ENCODE assay signal across 19 cellular contexts in genomic region chr11:85751738-85752137, GRCh38. TPM values are rescaled to one million over a fixed set of nuclear protein-coding genes. Genes with fewer than 3 reads are reported as not detected.
DNase-seq lines count a peak whose midpoint lies in the region; ATAC-seq and TF ChIP-seq lines count a peak whose summit lies in the region.
"Had no signal": no experiment of that assay in that cellular context is flagged by ENCODE, and none has a peak within 500 bp of the region (broad histone marks: within the 10 kb centered on the region; RNA-seq: fewer than 3 reads in every experiment).

No MANE protein-coding gene starts in this region.

- H3K4me3 ChIP-seq in AG10803 (ENCODE audit: low read length): no peak overlapping the region
- H3K4me3 ChIP-seq in CD4-positive, alpha-beta memory T cell (ENCODE audit: low read length in 2 of 2): peak overlapping the region in 1 of 2 donors; percentile 6
- no peak overlapping the region for H3K4me3 ChIP-seq in transverse colon
- H3K4me3 ChIP-seq: breast epithelium, esophagus muscularis mucosa, heart left ventricle, lower lobe of right lung, tibial artery had no signal

- H3K9me3 ChIP-seq in CD4-positive, alpha-beta memory T cell (ENCODE audit: control insufficient read depth in 1 of 2, low read length in 2 of 2): no peaks in the 10 kb centered on the region
- no peaks in the 10 kb centered on the region for H3K9me3 ChIP-seq in transverse colon
- H3K9me3 ChIP-seq: breast epithelium, esophagus muscularis mucosa, heart left ventricle, lower lobe of right lung, tibial artery had no signal

- no peak for TF ChIP-seq EP300 in transverse colon (IDR thresholded peaks at IDR 0.05; ENCODE audit: low read depth)

- in situ Hi-C loops in transverse colon (cut with MboI; ENCODE audit: low pct_ligation_motif_present in 1 of 4, low pct_unique_long_range_greater_than_20kb in 1 of 4, low sequenced_read_pairs in 3 of 4): no loop called here

- 76% methylated on average over 1 of the region's 1 CpG; no CpG with 5 or more reads in 1 of the 2 donors for WGBS in transverse colon (ENCODE audit: low coverage in 1 of 2), 2 donors

- peak overlapping the region; percentile 54 for H3K27ac ChIP-seq in CD4-positive, alpha-beta memory T cell (ENCODE audit: low read depth, low read length)
- peak overlapping the region in 2 of 4 donors; percentile 5 to 14 for H3K27ac ChIP-seq in transverse colon
- H3K27ac ChIP-seq: C4-2B, esophagus muscularis mucosa, lower lobe of right lung had no signal

- DNase-seq in AG10803 (ENCODE audit: low read depth): peak; percentile 61
- DNase-seq in CD4-positive, alpha-beta memory T cell: no peak
- DNase-seq in activated CD8-positive, alpha-beta T cell treated with anti-CD3 and anti-CD28 coated beads, Interleukin-2, amount 10 ng/mL, durations not matched to agents 7 days and 5 days: no peak
- no peak for DNase-seq in immature natural killer cell
- DNase-seq in transverse colon: no peak
- DNase-seq: heart left ventricle, lower lobe of right lung, NCI-H1417 treated with DMSO at 0.1 percent for 48 hours, NCI-H2171, NCI-H82, posterior cingulate gyrus, small intestine, tibial artery had no signal

- CTCF ChIA-PET in CD4-positive, alpha-beta memory T cell (lab: Charles Lee; ENCODE audit: partially characterized antibody): interaction anchor here (1.0 to 2.7 kb wide), 3 partner anchors 54 to 73 kb away, joined by 3 to 23 read pairs (median 3); no protein-coding TSS in a partner anchor
- CTCF ChIA-PET in activated CD8-positive, alpha-beta T cell treated with anti-CD3 and anti-CD28 coated beads, Interleukin-2, amount 10 ng/mL, durations not matched to agents 7 days and 5 days (lab: Charles Lee): interaction anchor here (1.2 to 1.5 kb wide), 3 partner anchors 15 to 72 kb away, joined by 3 to 8 read pairs (median 4); no protein-coding TSS in a partner anchor

- no peak for TF ChIP-seq CTCF in AG10803 (conservative IDR thresholded peaks at IDR 0.05; ENCODE audit: low read length)
- TF ChIP-seq CTCF in transverse colon (IDR thresholded peaks at IDR 0.05): no peak

- no peak for TF ChIP-seq POLR2A in transverse colon (IDR thresholded peaks at IDR 0.05)

- peaks cover 0 to 13% of the 10 kb centered on the region in 2 donors for H3K36me3 Mint-ChIP-seq in CD4-positive, alpha-beta memory T cell
- peaks cover 65% of the 10 kb centered on the region for H3K36me3 Mint-ChIP-seq in activated CD8-positive, alpha-beta T cell treated with anti-CD3 and anti-CD28 coated beads, Interleukin-2, amount 10 ng/mL, durations not matched to agents 7 days and 5 days (ENCODE audit: low read depth)
- peaks cover 26 to 45% (median 34%) of the 10 kb centered on the region in 3 donors for H3K36me3 Mint-ChIP-seq in immature natural killer cell

- peaks cover 87% of the 10 kb centered on the region for H3K4me1 ChIP-seq in CD4-positive, alpha-beta memory T cell (ENCODE audit: insufficient read depth, low read length)
- H3K4me1 ChIP-seq in transverse colon: peaks cover 0 to 27% (median 4%) of the 10 kb centered on the region in 4 donors
- H3K4me1 ChIP-seq: breast epithelium, esophagus muscularis mucosa had no signal

- no peaks in the 10 kb centered on the region for H3K36me3 ChIP-seq in CD4-positive, alpha-beta memory T cell (ENCODE audit: insufficient read depth, low read length)
- H3K36me3 ChIP-seq in transverse colon: no peaks in the 10 kb centered on the region
- H3K36me3 ChIP-seq: breast epithelium, esophagus muscularis mucosa, heart left ventricle, lower lobe of right lung had no signal

- H3K27ac Mint-ChIP-seq in CD4-positive, alpha-beta memory T cell: peak overlapping the region; percentile 97 to 99 (median 98)
- H3K27ac Mint-ChIP-seq in activated CD8-positive, alpha-beta T cell treated with anti-CD3 and anti-CD28 coated beads, Interleukin-2, amount 10 ng/mL, durations not matched to agents 7 days and 5 days: peak overlapping the region; percentile 96
- H3K27ac Mint-ChIP-seq in immature natural killer cell: peak overlapping the region; percentile 98 to 100 (median 100)

- no peak for ATAC-seq in activated CD8-positive, alpha-beta T cell treated with anti-CD3 and anti-CD28 coated beads, Interleukin-2, amount 10 ng/mL, durations not matched to agents 7 days and 5 days
- ATAC-seq in GM18517 (IDR thresholded peaks at IDR 0.05; ENCODE audit: unreplicated experiment): no peak
- no peak for ATAC-seq in HG03565 (IDR thresholded peaks at IDR 0.05; ENCODE audit: unreplicated experiment)
- ATAC-seq: heart left ventricle, Panc1 had no signal

- no peaks in the 10 kb centered on the region for H3K27me3 ChIP-seq in CD4-positive, alpha-beta memory T cell (ENCODE audit: insufficient read depth, low read length)
- H3K27me3 ChIP-seq in transverse colon: no peaks in the 10 kb centered on the region
- H3K27me3 ChIP-seq: breast epithelium, esophagus muscularis mucosa, heart left ventricle, tibial artery had no signal

- peaks cover 2 to 6% of the 10 kb centered on the region in 2 donors for H3K27me3 Mint-ChIP-seq in CD4-positive, alpha-beta memory T cell
- no peaks in the 10 kb centered on the region for H3K27me3 Mint-ChIP-seq in activated CD8-positive, alpha-beta T cell treated with anti-CD3 and anti-CD28 coated beads, Interleukin-2, amount 10 ng/mL, durations not matched to agents 7 days and 5 days (ENCODE audit: low read depth)
- peaks cover 14 to 38% (median 26%) of the 10 kb centered on the region in 3 donors for H3K27me3 Mint-ChIP-seq in immature natural killer cell (ENCODE audit: low read depth in 3 of 3)

- POLR2A ChIA-PET in CD4-positive, alpha-beta memory T cell (lab: Charles Lee; ENCODE audit: partially characterized antibody): interaction anchor here (1.0 to 3.2 kb wide), 13 partner anchors 13 to 317 kb away, joined by 3 to 34 read pairs (median 4); partner anchors contain the start of genes CREBZF, PICALM and TMEM126A
- POLR2A ChIA-PET in activated CD8-positive, alpha-beta T cell treated with anti-CD3 and anti-CD28 coated beads, Interleukin-2, amount 10 ng/mL, durations not matched to agents 7 days and 5 days (lab: Charles Lee): interaction anchor here (1.5 to 2.1 kb wide), 2 partner anchors 14 to 104 kb away, joined by 4 to 7 read pairs; partner anchors contain the start of gene TMEM126A

- peaks cover 67 to 99% (median 86%) of the 10 kb centered on the region in 4 donors for H3K4me1 Mint-ChIP-seq in CD4-positive, alpha-beta memory T cell
- peaks cover 95% of the 10 kb centered on the region for H3K4me1 Mint-ChIP-seq in activated CD8-positive, alpha-beta T cell treated with anti-CD3 and anti-CD28 coated beads, Interleukin-2, amount 10 ng/mL, durations not matched to agents 7 days and 5 days (ENCODE audit: low read depth)
- H3K4me1 Mint-ChIP-seq in immature natural killer cell: peaks cover 99 to 100% of the 10 kb centered on the region in 2 donors

- peaks cover 0 to 7% (median 0%) of the 10 kb centered on the region in 8 donors for H3K9me3 Mint-ChIP-seq in CD4-positive, alpha-beta memory T cell
- H3K9me3 Mint-ChIP-seq in activated CD8-positive, alpha-beta T cell treated with anti-CD3 and anti-CD28 coated beads, Interleukin-2, amount 10 ng/mL, durations not matched to agents 7 days and 5 days (ENCODE audit: insufficient read depth): no peaks in the 10 kb centered on the region
- no peaks in the 10 kb centered on the region for H3K9me3 Mint-ChIP-seq in immature natural killer cell

- intact Hi-C loops in CD4-positive, alpha-beta memory T cell (cut with micrococcal nuclease): loop anchor here (2.0 to 5.0 kb wide), 6 partner anchors 15 to 551 kb away; partner anchors contain the start of genes HIKESHI and PICALM
- intact Hi-C loops in transverse colon (cut with DNase I; ENCODE audit: low total_unique reads): no loop called here

- H3K4me3 Mint-ChIP-seq in CD4-positive, alpha-beta memory T cell: peak overlapping the region in 7 of 8 donors; percentile 50 to 93 (median 78)
- H3K4me3 Mint-ChIP-seq in activated CD8-positive, alpha-beta T cell treated with anti-CD3 and anti-CD28 coated beads, Interleukin-2, amount 10 ng/mL, durations not matched to agents 7 days and 5 days: no peak overlapping the region
- peak overlapping the region; percentile 84 to 97 (median 88) for H3K4me3 Mint-ChIP-seq in immature natural killer cell

RNA-seq across cellular contexts. Expression of gene SYTL2, which starts 59.2 kb away (rescaled TPM):
- 10 to 100 TPM; 35.5 to 35.7 TPM for total RNA-seq in CD4-positive, alpha-beta memory T cell
- 10 to 100 TPM in 1 of 2 donors, 1 to 10 TPM in 1; 3.9 to 21.0 TPM for polyA plus RNA-seq in CD4-positive, alpha-beta memory T cell
- 10 to 100 TPM; 29.3 to 31.2 TPM for total RNA-seq in activated CD8-positive, alpha-beta T cell treated with anti-CD3 and anti-CD28 coated beads, Interleukin-2, amount 10 ng/mL, durations not matched to agents 7 days and 5 days
- 10 to 100 TPM; 26.1 to 67.0 (median 33.3) TPM for polyA plus RNA-seq in immature natural killer cell
- 1,000 to 10,000 TPM in 1 of 4 donors, 100 to 1,000 TPM in 3; 140 to 1,280 (median 344) TPM for total RNA-seq in transverse colon
